Comparison of ENCODE assay signal across 8 cellular contexts in genomic region chr13:46554971-46555370, GRCh38. TPM values are rescaled to one million over a fixed set of nuclear protein-coding genes. Genes with fewer than 3 reads are reported as not detected.
DNase-seq lines count a peak whose midpoint lies in the region; ATAC-seq and TF ChIP-seq lines count a peak whose summit lies in the region.

No MANE protein-coding gene starts in this region.

- 23 to 27% methylated on average over 2 of the region's 2 CpGs for WGBS in sigmoid colon, 2 donors

- H3K36me3 ChIP-seq in SJSA1 (peaks cover 11% of the 10 kb centered on the region), sigmoid colon (no peaks in the 10 kb centered on the region)

- H3K4me1 ChIP-seq in SJSA1 (replicated peaks) (peaks cover 31% of the 10 kb centered on the region), sigmoid colon (peaks cover 0 to 53% (median 35%) of the 10 kb centered on the region in 4 donors)

- no peak for TF ChIP-seq POLR2A in sigmoid colon (IDR thresholded peaks at IDR 0.05)

- TF ChIP-seq CTCF in GM12865 (IDR thresholded peaks at IDR 0.05; ENCODE audit: insufficient read depth, low read depth, low read length, missing control alignments) (no peak), fibroblast of mammary gland (conservative IDR thresholded peaks at IDR 0.05; ENCODE audit: control insufficient read depth, insufficient read depth, low read depth, low read length) (no peak), sigmoid colon (IDR thresholded peaks at IDR 0.05) (no peak)

- no peaks in the 10 kb centered on the region for H3K9me3 ChIP-seq in SJSA1 (replicated peaks)
- H3K9me3 ChIP-seq in sigmoid colon: no peaks in the 10 kb centered on the region

- no peak for ATAC-seq in HG02571 (IDR thresholded peaks at IDR 0.05; ENCODE audit: unreplicated experiment)
- no peak for ATAC-seq in GM18907 (IDR thresholded peaks at IDR 0.05; ENCODE audit: unreplicated experiment)

- H3K27ac ChIP-seq in SJSA1: peak overlapping the region; percentile 94
- peak overlapping the region; percentile 93 to 97 (median 94) for H3K27ac ChIP-seq in sigmoid colon

- no peak for TF ChIP-seq EP300 in sigmoid colon (IDR thresholded peaks at IDR 0.05)

- no peaks in the 10 kb centered on the region for H3K27me3 ChIP-seq in SJSA1 (replicated peaks)
- no peaks in the 10 kb centered on the region for H3K27me3 ChIP-seq in sigmoid colon

- DNase-seq in GM12865 (ENCODE audit: low read depth) (no peak), SJSA1 (ENCODE audit: low read depth in 1 of 2, low spot score in 2 of 2) (no peak), fibroblast of mammary gland (ENCODE audit: low read depth) (peak; percentile 22), sigmoid colon (no peak), ecto neural progenitor cell (ENCODE audit: low spot score) (no peak), NCI-H1048 (lab: John Stamatoyannopoulos, UW) (no peak)

- intact Hi-C loops in sigmoid colon (cut with DNase I): loop anchor here (5.0 kb wide), 2 partner anchors 122 to 142 kb away; no protein-coding TSS in a partner anchor

- peak overlapping the region; percentile 98 for H3K4me3 ChIP-seq in GM12865 (ENCODE audit: low read depth, low read length)
- H3K4me3 ChIP-seq in SJSA1: peak overlapping the region; percentile 80
- peak overlapping the region; percentile 86 for H3K4me3 ChIP-seq in fibroblast of mammary gland (ENCODE audit: control insufficient read depth, low read depth, low read length)
- H3K4me3 ChIP-seq in sigmoid colon: peak overlapping the region; percentile 79 to 98 (median 93)

RNA-seq across cellular contexts. Expression of gene LRCH1, which starts 2.0 kb away (rescaled TPM):
- total RNA-seq in SJSA1 (2014; rRNA removed; shearing (Covaris generic)): 4.3 and 6.3 TPM in 2 replicates
- total RNA-seq in sigmoid colon: 10 to 100 TPM; 32.4 to 54.0 (median 40.7) TPM
- 1 to 10 TPM; 4.2 to 8.4 (median 5.1) TPM for polyA plus RNA-seq in sigmoid colon
